In genomic region chr2:235958631-235959395, GRCh38 we compare ENCODE assay signal across 20 cellular contexts.
"Had no signal": no experiment of that assay in that cellular context is flagged by ENCODE, and none has a peak within 500 bp of the region (broad histone marks: within the 10 kb centered on the region; RNA-seq: fewer than 3 reads in every experiment).

No MANE protein-coding gene starts in this region.

- DNase-seq: activated CD4-positive, alpha-beta T cell treated with anti-CD3 and anti-CD28 coated beads, Interleukin-2, amount 50 U/mL, for 48 hours; activated gamma-delta T cell; body of pancreas; central memory CD4-positive, alpha-beta T cell; colonic mucosa; erythroblast; immature natural killer cell; lower lobe of right lung; right cardiac atrium; stimulated activated CD4-positive, alpha-beta T cell treated with anti-CD3 and anti-CD28 coated beads, Interleukin-4, amount 100 ng/mL, for 4 hours; SW 1271; T-helper 2 cell; WERI-Rb-1 had no signal

- H3K4me3 Mint-ChIP-seq: activated naive CD4-positive, alpha-beta T cell treated with anti-CD3 and anti-CD28 coated beads, Interleukin-2, amount 50 U/mL, for 24 hours; immature natural killer cell; neural crest cell; stimulated activated memory B cell treated with anti-CD40 and anti-IgM and Interleukin-4, amounts not matched to agents 10 μg/mL and 1 μg/mL and 100 μg/mL, for 72 hours had no signal

- H3K4me1 ChIP-seq: body of pancreas, colonic mucosa, lower lobe of right lung, prostate gland, upper lobe of left lung had no signal

- H3K27me3 Mint-ChIP-seq: stimulated activated memory B cell treated with anti-CD40 and anti-IgM and Interleukin-4, amounts not matched to agents 10 μg/mL and 1 μg/mL and 100 μg/mL, for 72 hours had no signal

- H3K4me3 ChIP-seq: body of pancreas, colonic mucosa, lower lobe of right lung, prostate gland, thoracic aorta, upper lobe of left lung had no signal

- H3K27ac Mint-ChIP-seq: activated naive CD4-positive, alpha-beta T cell treated with anti-CD3 and anti-CD28 coated beads, Interleukin-2, amount 50 U/mL, for 24 hours; immature natural killer cell; stimulated activated memory B cell treated with anti-CD40 and anti-IgM and Interleukin-4, amounts not matched to agents 10 μg/mL and 1 μg/mL and 100 μg/mL, for 72 hours had no signal

- H3K9me3 Mint-ChIP-seq: activated naive CD4-positive, alpha-beta T cell treated with anti-CD3 and anti-CD28 coated beads, Interleukin-2, amount 50 U/mL, for 24 hours; immature natural killer cell; neural crest cell; stimulated activated memory B cell treated with anti-CD40 and anti-IgM and Interleukin-4, amounts not matched to agents 10 μg/mL and 1 μg/mL and 100 μg/mL, for 72 hours had no signal

- ATAC-seq: body of pancreas; lower lobe of right lung; right cardiac atrium; stimulated activated memory B cell treated with anti-CD40 and anti-IgM and Interleukin-4, amounts not matched to agents 10 μg/mL and 1 μg/mL and 100 μg/mL, for 72 hours had no signal

- H3K27me3 ChIP-seq: body of pancreas, colonic mucosa, upper lobe of left lung had no signal

- H3K27ac ChIP-seq: body of pancreas, colonic mucosa, lower lobe of right lung, prostate gland, thoracic aorta, upper lobe of left lung, WERI-Rb-1 had no signal

- FAIRE-seq: endometrium had no signal

- H3K9me3 ChIP-seq: body of pancreas, colonic mucosa, lower lobe of right lung, prostate gland, thoracic aorta, upper lobe of left lung had no signal

- H3K4me1 Mint-ChIP-seq: activated naive CD4-positive, alpha-beta T cell treated with anti-CD3 and anti-CD28 coated beads, Interleukin-2, amount 50 U/mL, for 24 hours; stimulated activated memory B cell treated with anti-CD40 and anti-IgM and Interleukin-4, amounts not matched to agents 10 μg/mL and 1 μg/mL and 100 μg/mL, for 72 hours had no signal

- H3K36me3 ChIP-seq: colonic mucosa, prostate gland, thoracic aorta had no signal

- H3K36me3 Mint-ChIP-seq: activated naive CD4-positive, alpha-beta T cell treated with anti-CD3 and anti-CD28 coated beads, Interleukin-2, amount 50 U/mL, for 24 hours; stimulated activated memory B cell treated with anti-CD40 and anti-IgM and Interleukin-4, amounts not matched to agents 10 μg/mL and 1 μg/mL and 100 μg/mL, for 72 hours had no signal
